8 cellular contexts compared by ENCODE assay signal in genomic region chr6:131182991-131183425, GRCh38. TPM values are rescaled to one million over a fixed set of nuclear protein-coding genes. Genes with fewer than 3 reads are reported as not detected.
DNase-seq lines count a peak whose midpoint lies in the region; ATAC-seq, FAIRE-seq and TF ChIP-seq lines count a peak whose summit lies in the region.

No MANE protein-coding gene starts in this region.

- H3K4me1 Mint-ChIP-seq in CD8-positive, alpha-beta T cell (ENCODE audit: low read depth), result peaks cover 13% of the 10 kb centered on the region

- H3K27me3 Mint-ChIP-seq in CD8-positive, alpha-beta T cell (ENCODE audit: low read depth), result no peaks in the 10 kb centered on the region

- no peak for FAIRE-seq in K562 (lab: Jason Lieb, UNC)
- FAIRE-seq in GM12891 (lab: Jason Lieb, UNC), result no peak

- no peak overlapping the region for H3K4me3 ChIP-seq in CD8-positive, alpha-beta T cell (ENCODE audit: low read depth, low read length)
- H3K4me3 ChIP-seq in NT2/D1 (ENCODE audit: insufficient read length, low read depth), result no peak overlapping the region
- no peak overlapping the region for H3K4me3 ChIP-seq in K562
- no peak overlapping the region for H3K4me3 ChIP-seq in right lobe of liver

- TF ChIP-seq CTCF in CD8-positive, alpha-beta T cell (IDR thresholded peaks at IDR 0.05), result peak; percentile 63
- peak; percentile 33 to 51 (median 46); a peak in 4 of 6 replicates for TF ChIP-seq CTCF in K562 (IDR thresholded peaks at IDR 0.05 in 2 of 3, conservative IDR thresholded peaks at IDR 0.05 in 1 of 3; ENCODE audit: insufficient read depth in 2 of 3, low read depth in 1 of 3, low read length in 3 of 3)
- peak; percentile 22 to 33 (median 32) for TF ChIP-seq CTCF in right lobe of liver (IDR thresholded peaks at IDR 0.05)

- H3K36me3 Mint-ChIP-seq in CD8-positive, alpha-beta T cell, result peaks cover 43% of the 10 kb centered on the region

- CTCF ChIA-PET in CD8-positive, alpha-beta T cell (lab: Charles Lee), result interaction anchor here (0.6 to 3.3 kb wide), 44 partner anchors 9 to 446 kb away, joined by 3 to 81 read pairs (median 4); partner anchors contain the start of genes EPB41L2 and MED23
- CTCF ChIA-PET in K562 (lab: Yijun Ruan, JAX; ENCODE audit: low intra/inter-chr PET ratio), result no interaction called here

- H3K4me3 Mint-ChIP-seq in CD8-positive, alpha-beta T cell, result peak overlapping the region; percentile 69

- no peaks in the 10 kb centered on the region for H3K36me3 ChIP-seq in CD8-positive, alpha-beta T cell (ENCODE audit: insufficient read depth, low read length)
- peaks cover 10% of the 10 kb centered on the region for H3K36me3 ChIP-seq in NT2/D1 (ENCODE audit: insufficient read depth, insufficient read length, low read length)
- H3K36me3 ChIP-seq in K562 (ENCODE audit: control insufficient read depth, insufficient read depth, low read length), result no peaks in the 10 kb centered on the region
- H3K36me3 ChIP-seq in right lobe of liver, result no peaks in the 10 kb centered on the region

- no peaks in the 10 kb centered on the region for H3K9me3 ChIP-seq in CD8-positive, alpha-beta T cell (ENCODE audit: low read length)
- H3K9me3 ChIP-seq in NT2/D1 (ENCODE audit: insufficient read depth, low read length) (peaks cover 19% of the 10 kb centered on the region; the same call in 1 of the 2 replicates), K562 (replicated peaks; ENCODE audit: control insufficient read depth, insufficient read depth, low read depth, low read length) (no peaks in the 10 kb centered on the region), right lobe of liver (no peaks in the 10 kb centered on the region)

- H2AFZ ChIP-seq in K562 (ENCODE audit: low read depth, low read length), result peak overlapping the region; percentile 72

- 10% methylated on average over 4 of the region's 5 CpGs for WGBS in K562 (ENCODE audit: insufficient coverage, low coverage, missing lambda C conversion rate)
- 25% methylated on average over 4 of the region's 5 CpGs for WGBS in right lobe of liver (ENCODE audit: insufficient coverage, low coverage, low lambda C conversion rate, missing lambda C conversion rate)

- peaks cover 2% of the 10 kb centered on the region for H3K9me3 Mint-ChIP-seq in CD8-positive, alpha-beta T cell

- TF ChIP-seq EP300 in K562 (IDR thresholded peaks at IDR 0.05; ENCODE audit: low read length), result no peak

- H3K4me2 ChIP-seq in K562 (ENCODE audit: insufficient read depth, low read length), result no peak overlapping the region; the same call in 1 of the 2 replicates

- H3K27me3 ChIP-seq in CD8-positive, alpha-beta T cell (ENCODE audit: insufficient read depth, low read length), result no peaks in the 10 kb centered on the region
- H3K27me3 ChIP-seq in NT2/D1 (ENCODE audit: insufficient read depth, insufficient read length) (no peaks in the 10 kb centered on the region), K562 (ENCODE audit: control insufficient read depth in 2 of 2, insufficient read depth in 2 of 2, low read length in 2 of 2) (no peaks in the 10 kb centered on the region), right lobe of liver (no peaks in the 10 kb centered on the region)

- no peaks in the 10 kb centered on the region for H3K79me2 ChIP-seq in K562 (ENCODE audit: control insufficient read depth, insufficient read depth, low read length)

- TF ChIP-seq POLR2A in K562 (conservative IDR thresholded peaks at IDR 0.05) (no peak), right lobe of liver (IDR thresholded peaks at IDR 0.05) (no peak), GM12891 (IDR thresholded peaks at IDR 0.05; ENCODE audit: low read depth, low read length) (no peak)

- POLR2A ChIA-PET in CD8-positive, alpha-beta T cell (lab: Charles Lee), result interaction anchor here (1.3 to 1.9 kb wide), 3 partner anchors 9 to 351 kb away, joined by 3 to 15 read pairs (median 13); no protein-coding TSS in a partner anchor
- POLR2A ChIA-PET in K562 (lab: Yijun Ruan, JAX), result interaction anchor here (1.5 kb wide), 1 partner anchor 9 kb away, joined by 5 read pairs; no protein-coding TSS in a partner anchor

- TF ChIP-seq RAD21 in K562 (CRISPR knock-in tag; conservative IDR thresholded peaks at IDR 0.05 in 1 of 2, IDR thresholded peaks at IDR 0.05 in 1 of 2), result peak; percentile 35 to 39

- ATAC-seq in CD8-positive, alpha-beta T cell, result peak; percentile 66
- ATAC-seq in GM21529 (IDR thresholded peaks at IDR 0.05; ENCODE audit: unreplicated experiment), result peak; percentile 73
- peak; percentile 83 for ATAC-seq in K562
- ATAC-seq in right lobe of liver, result peak in 3 of 4 donors; percentile 32 to 37 (median 36)
- ATAC-seq in HG03457 (IDR thresholded peaks at IDR 0.05; ENCODE audit: unreplicated experiment), result no peak

- no peaks in the 10 kb centered on the region for H4K20me1 ChIP-seq in K562 (replicated peaks; ENCODE audit: control insufficient read depth, insufficient read depth, low read length)

- H3K27ac ChIP-seq in CD8-positive, alpha-beta T cell (ENCODE audit: low read depth, low read length), result no peak overlapping the region
- H3K27ac ChIP-seq in K562 (ENCODE audit: extremely low read depth, low read depth, low read length), result no peak overlapping the region
- no peak overlapping the region for H3K27ac ChIP-seq in right lobe of liver

- no peaks in the 10 kb centered on the region for H3K9me1 ChIP-seq in K562 (ENCODE audit: control insufficient read depth, insufficient read depth, low read length)

- peaks cover 11% of the 10 kb centered on the region for H3K4me1 ChIP-seq in CD8-positive, alpha-beta T cell (ENCODE audit: insufficient read depth, low read length)
- H3K4me1 ChIP-seq in NT2/D1 (ENCODE audit: insufficient read depth, insufficient read length), result peaks cover 6% of the 10 kb centered on the region
- H3K4me1 ChIP-seq in K562 (replicated peaks in 1 of 2; ENCODE audit: control insufficient read depth in 2 of 2, insufficient read depth in 2 of 2, low read length in 2 of 2), result no peaks in the 10 kb centered on the region
- H3K4me1 ChIP-seq in right lobe of liver, result no peaks in the 10 kb centered on the region

- intact Hi-C loops in CD8-positive, alpha-beta T cell (cut with DNase I, micrococcal nuclease), result loop anchor here (1.0 to 5.0 kb wide), 4 partner anchors 16 to 445 kb away; partner anchors contain the start of gene MED23 (in 1 of the 2)
- intact Hi-C loops in K562 (cut with micrococcal nuclease) (loop anchor here (1.0 to 10.0 kb wide), 2 partner anchors 282 to 351 kb away; no protein-coding TSS in a partner anchor), right lobe of liver (cut with DNase I) (no loop called here)

- DNase-seq in CD8-positive, alpha-beta T cell, result peak in 4 of 7 experiments; percentile 9 to 67 (median 26)
- DNase-seq in NT2/D1 (ENCODE audit: low read depth, low spot score) (peak; percentile 27), K562 (ENCODE audit: extremely low read depth in 1 of 4, low spot score in 3 of 4) (peak in 2 of 4 experiments; percentile 13 to 25), right lobe of liver (no peak), GM12891 (ENCODE audit: insufficient read length, low spot score) (no peak), NCI-H524 treated with DMSO at 0.1 percent for 48 hours (lab: John Stamatoyannopoulos, UW) (no peak)

- in situ Hi-C loops in K562 (cut with MboI), result no loop called here

- peak overlapping the region; percentile 89 for H3K27ac Mint-ChIP-seq in CD8-positive, alpha-beta T cell

- H3K9ac ChIP-seq in NT2/D1 (ENCODE audit: insufficient read length, low read depth), result no peak overlapping the region
- H3K9ac ChIP-seq in K562 (ENCODE audit: insufficient read depth in 1 of 2, low read depth in 2 of 2, low read length in 2 of 2), result no peak overlapping the region

- BruUV-seq in K562 (replicated peaks; lab: Mats Ljungman, UMichigan), result no TSS peak

TF ChIP-seq in K562, 482 proteins besides CTCF, POLR2A, EP300 and RAD21:
- no peak for TF ChIP-seq ZNF408 (CRISPR knock-in tag; IDR thresholded peaks at IDR 0.05; ENCODE audit: low read depth)
TF ChIP-seq in K562: peak in this region for 0.

TF ChIP-seq in GM12891, 5 proteins besides CTCF, POLR2A, EP300 and RAD21:
- TF ChIP-seq POLR2AphosphoS5 (IDR thresholded peaks at IDR 0.05; ENCODE audit: low read depth, low read length) (no peak), PAX5 (IDR thresholded peaks at IDR 0.05; ENCODE audit: insufficient read depth, low read length, severe bottlenecking) (no peak), TAF1 (IDR thresholded peaks at IDR 0.05; ENCODE audit: low read depth, low read length) (no peak), POU2F2 (IDR thresholded peaks at IDR 0.05; ENCODE audit: low read depth, low read length) (no peak), SPI1 (IDR thresholded peaks at IDR 0.05; ENCODE audit: low read depth, low read length) (no peak)

RNA-seq across cellular contexts. Expression of gene AKAP7, which starts 47.7 kb away (rescaled TPM):
- total RNA-seq in CD8-positive, alpha-beta T cell, result 10 to 100 TPM; 11.7 to 14.4 TPM
- 0.53 and 2.4 TPM in 2 replicates for total RNA-seq in K562 (2011; cell fraction: chromatin; rRNA removed; ENCODE audit: low replicate concordance)
- total RNA-seq in K562 (2011; cell fraction: nucleolus; rRNA removed), result 0.33 and 1.1 TPM in 2 replicates
- total RNA-seq in K562 (2011; cell fraction: nucleoplasm; rRNA removed), result 1.4 and 2.0 TPM in 2 replicates
- total RNA-seq in K562 (2014; rRNA removed) (0.82 and 1.6 TPM in 2 replicates), K562 (2014; rRNA removed; fragmentation: Illumina TruSeq; extraction: Trizol) (2.0 and 2.5 TPM in 2 replicates), K562 (2015; rRNA removed; fragmentation: Illumina TruSeq; extraction: Trizol) (1.6 and 1.9 TPM in 2 replicates), K562 (2021) (1.2 and 1.6 TPM in 2 replicates), right lobe of liver (10 to 100 TPM in 4 of 6 experiments, 1 to 10 TPM in 2; 8.6 to 16.3 (median 12.6) TPM)
- polyA plus RNA-seq in K562 (2011; rRNA removed) (0.57 and 1.2 TPM in 2 replicates), K562 (2014; fragmentation: Illumina TruSeq; extraction: Trizol) (1.7 and 2.6 TPM in 2 replicates), K562 (2014; fragmentation: Nextera tagmentation; extraction: Ambion mirVana) (1 to 10 TPM; 1.2 to 1.4 TPM), K562 (2014; rRNA removed) (1.3 and 1.7 TPM in 2 replicates)
- polyA plus RNA-seq in K562 (2011; cell fraction: cytosol; rRNA removed), result 0.07 and 0.16 TPM in 2 replicates
- 0.20 and 0.28 TPM in 2 replicates for polyA plus RNA-seq in K562 (2011; cell fraction: nucleus; rRNA removed)
- polyA plus RNA-seq in K562 (2012), result 1.4 and 2.6 TPM in 2 replicates
- polyA minus RNA-seq in K562 (2011; rRNA and poly(A)+ RNA removed), result 0.46 and 1.2 TPM in 2 replicates
- 0.64 TPM in 1 of 2 replicates, not detected in the other for polyA minus RNA-seq in K562 (2011; cell fraction: cytosol; rRNA and poly(A)+ RNA removed)
- 0.13 and 0.78 TPM in 2 replicates for polyA minus RNA-seq in K562 (2011; cell fraction: nucleus; rRNA and poly(A)+ RNA removed)
- polyA plus RNA-seq in GM12891 (2012; ENCODE audit: low read depth, missing spikeins), result 0.40 TPM

Comparison
In these comparisons a context has a peak if more than half of its experiments do, and no peak if none do; other contexts are left out.
1. DNase-seq: peak in CD8-positive, alpha-beta T cell (4 of 7) and NT2/D1 (single experiment); none in right lobe of liver (0 of 3), GM12891 (single experiment) and NCI-H524 treated with DMSO at 0.1 percent for 48 hours (single experiment).
2. intact Hi-C loops: an anchor here in CD8-positive, alpha-beta T cell (1.0 to 5.0 kb wide) and K562 (1.0 to 10.0 kb wide); none called in right lobe of liver.
3. Peak in every context shown above with its lines, with median percentiles within 50 percentile points of each other: CTCF ChIP-seq.